In the genomic region with DNA sequence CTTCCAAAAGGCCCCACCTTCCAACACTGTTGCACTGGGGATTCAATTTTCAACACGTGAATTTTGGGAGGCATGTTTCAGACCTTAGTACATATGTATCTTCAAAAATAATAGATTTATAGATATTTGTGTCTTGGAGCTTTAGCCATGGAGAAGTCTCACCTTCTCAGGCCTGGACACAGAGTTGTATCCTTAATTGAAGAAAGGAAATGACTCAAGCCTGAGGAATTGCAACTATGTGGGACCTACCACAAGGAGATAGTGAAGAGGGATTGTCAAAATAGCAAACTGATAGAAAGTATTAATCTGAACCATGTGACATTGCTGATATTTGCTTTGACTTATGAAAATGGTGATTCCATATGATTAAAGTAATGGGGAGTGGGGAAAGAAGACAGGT, we compare ENCODE assay signal across 1 cellular context.
TF ChIP-seq lines count a peak whose summit lies in the region.

No MANE protein-coding gene starts in this region.

TF ChIP-seq in GM23338, 12 proteins besides CTCF, POLR2A, EP300 and RAD21 (continued from another document):
- TF ChIP-seq, protein P1, sequence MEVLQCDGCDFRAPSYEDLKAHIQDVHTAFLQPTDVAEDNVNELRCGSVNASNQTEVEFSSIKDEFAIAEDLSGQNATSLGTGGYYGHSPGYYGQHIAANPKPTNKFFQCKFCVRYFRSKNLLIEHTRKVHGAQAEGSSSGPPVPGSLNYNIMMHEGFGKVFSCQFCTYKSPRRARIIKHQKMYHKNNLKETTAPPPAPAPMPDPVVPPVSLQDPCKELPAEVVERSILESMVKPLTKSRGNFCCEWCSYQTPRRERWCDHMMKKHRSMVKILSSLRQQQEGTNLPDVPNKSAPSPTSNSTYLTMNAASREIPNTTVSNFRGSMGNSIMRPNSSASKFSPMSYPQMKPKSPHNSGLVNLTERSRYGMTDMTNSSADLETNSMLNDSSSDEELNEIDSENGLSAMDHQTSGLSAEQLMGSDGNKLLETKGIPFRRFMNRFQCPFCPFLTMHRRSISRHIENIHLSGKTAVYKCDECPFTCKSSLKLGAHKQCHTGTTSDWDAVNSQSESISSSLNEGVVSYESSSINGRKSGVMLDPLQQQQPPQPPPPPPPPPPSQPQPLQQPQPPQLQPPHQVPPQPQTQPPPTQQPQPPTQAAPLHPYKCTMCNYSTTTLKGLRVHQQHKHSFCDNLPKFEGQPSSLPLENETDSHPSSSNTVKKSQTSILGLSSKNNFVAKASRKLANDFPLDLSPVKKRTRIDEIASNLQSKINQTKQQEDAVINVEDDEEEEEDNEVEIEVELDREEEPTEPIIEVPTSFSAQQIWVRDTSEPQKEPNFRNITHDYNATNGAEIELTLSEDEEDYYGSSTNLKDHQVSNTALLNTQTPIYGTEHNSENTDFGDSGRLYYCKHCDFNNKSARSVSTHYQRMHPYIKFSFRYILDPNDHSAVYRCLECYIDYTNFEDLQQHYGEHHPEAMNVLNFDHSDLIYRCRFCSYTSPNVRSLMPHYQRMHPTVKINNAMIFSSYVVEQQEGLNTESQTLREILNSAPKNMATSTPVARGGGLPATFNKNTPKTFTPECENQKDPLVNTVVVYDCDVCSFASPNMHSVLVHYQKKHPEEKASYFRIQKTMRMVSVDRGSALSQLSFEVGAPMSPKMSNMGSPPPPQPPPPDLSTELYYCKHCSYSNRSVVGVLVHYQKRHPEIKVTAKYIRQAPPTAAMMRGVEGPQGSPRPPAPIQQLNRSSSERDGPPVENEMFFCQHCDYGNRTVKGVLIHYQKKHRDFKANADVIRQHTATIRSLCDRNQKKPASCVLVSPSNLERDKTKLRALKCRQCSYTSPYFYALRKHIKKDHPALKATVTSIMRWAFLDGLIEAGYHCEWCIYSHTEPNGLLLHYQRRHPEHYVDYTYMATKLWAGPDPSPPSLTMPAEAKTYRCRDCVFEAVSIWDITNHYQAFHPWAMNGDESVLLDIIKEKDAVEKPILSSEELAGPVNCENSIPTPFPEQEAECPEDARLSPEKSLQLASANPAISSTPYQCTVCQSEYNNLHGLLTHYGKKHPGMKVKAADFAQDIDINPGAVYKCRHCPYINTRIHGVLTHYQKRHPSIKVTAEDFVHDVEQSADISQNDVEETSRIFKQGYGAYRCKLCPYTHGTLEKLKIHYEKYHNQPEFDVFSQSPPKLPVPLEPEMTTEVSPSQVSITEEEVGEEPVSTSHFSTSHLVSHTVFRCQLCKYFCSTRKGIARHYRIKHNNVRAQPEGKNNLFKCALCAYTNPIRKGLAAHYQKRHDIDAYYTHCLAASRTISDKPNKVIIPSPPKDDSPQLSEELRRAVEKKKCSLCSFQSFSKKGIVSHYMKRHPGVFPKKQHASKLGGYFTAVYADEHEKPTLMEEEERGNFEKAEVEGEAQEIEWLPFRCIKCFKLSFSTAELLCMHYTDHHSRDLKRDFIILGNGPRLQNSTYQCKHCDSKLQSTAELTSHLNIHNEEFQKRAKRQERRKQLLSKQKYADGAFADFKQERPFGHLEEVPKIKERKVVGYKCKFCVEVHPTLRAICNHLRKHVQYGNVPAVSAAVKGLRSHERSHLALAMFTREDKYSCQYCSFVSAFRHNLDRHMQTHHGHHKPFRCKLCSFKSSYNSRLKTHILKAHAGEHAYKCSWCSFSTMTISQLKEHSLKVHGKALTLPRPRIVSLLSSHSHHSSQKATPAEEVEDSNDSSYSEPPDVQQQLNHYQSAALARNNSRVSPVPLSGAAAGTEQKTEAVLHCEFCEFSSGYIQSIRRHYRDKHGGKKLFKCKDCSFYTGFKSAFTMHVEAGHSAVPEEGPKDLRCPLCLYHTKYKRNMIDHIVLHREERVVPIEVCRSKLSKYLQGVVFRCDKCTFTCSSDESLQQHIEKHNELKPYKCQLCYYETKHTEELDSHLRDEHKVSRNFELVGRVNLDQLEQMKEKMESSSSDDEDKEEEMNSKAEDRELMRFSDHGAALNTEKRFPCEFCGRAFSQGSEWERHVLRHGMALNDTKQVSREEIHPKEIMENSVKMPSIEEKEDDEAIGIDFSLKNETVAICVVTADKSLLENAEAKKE (CRISPR knock-in tag; IDR thresholded peaks at IDR 0.05) = no peak
- no peak for TF ChIP-seq CREB1 (CRISPR knock-in tag; IDR thresholded peaks at IDR 0.05; ENCODE audit: low read depth)
- TF ChIP-seq JUNB (IDR thresholded peaks at IDR 0.05; ENCODE audit: unreplicated experiment) = no peak
- no peak for TF ChIP-seq STAT1 (IDR thresholded peaks at IDR 0.05; ENCODE audit: unreplicated experiment)
- TF ChIP-seq, protein P2, sequence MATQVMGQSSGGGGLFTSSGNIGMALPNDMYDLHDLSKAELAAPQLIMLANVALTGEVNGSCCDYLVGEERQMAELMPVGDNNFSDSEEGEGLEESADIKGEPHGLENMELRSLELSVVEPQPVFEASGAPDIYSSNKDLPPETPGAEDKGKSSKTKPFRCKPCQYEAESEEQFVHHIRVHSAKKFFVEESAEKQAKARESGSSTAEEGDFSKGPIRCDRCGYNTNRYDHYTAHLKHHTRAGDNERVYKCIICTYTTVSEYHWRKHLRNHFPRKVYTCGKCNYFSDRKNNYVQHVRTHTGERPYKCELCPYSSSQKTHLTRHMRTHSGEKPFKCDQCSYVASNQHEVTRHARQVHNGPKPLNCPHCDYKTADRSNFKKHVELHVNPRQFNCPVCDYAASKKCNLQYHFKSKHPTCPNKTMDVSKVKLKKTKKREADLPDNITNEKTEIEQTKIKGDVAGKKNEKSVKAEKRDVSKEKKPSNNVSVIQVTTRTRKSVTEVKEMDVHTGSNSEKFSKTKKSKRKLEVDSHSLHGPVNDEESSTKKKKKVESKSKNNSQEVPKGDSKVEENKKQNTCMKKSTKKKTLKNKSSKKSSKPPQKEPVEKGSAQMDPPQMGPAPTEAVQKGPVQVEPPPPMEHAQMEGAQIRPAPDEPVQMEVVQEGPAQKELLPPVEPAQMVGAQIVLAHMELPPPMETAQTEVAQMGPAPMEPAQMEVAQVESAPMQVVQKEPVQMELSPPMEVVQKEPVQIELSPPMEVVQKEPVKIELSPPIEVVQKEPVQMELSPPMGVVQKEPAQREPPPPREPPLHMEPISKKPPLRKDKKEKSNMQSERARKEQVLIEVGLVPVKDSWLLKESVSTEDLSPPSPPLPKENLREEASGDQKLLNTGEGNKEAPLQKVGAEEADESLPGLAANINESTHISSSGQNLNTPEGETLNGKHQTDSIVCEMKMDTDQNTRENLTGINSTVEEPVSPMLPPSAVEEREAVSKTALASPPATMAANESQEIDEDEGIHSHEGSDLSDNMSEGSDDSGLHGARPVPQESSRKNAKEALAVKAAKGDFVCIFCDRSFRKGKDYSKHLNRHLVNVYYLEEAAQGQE (IDR thresholded peaks at IDR 0.05; ENCODE audit: unreplicated experiment) = no peak
- no peak for TF ChIP-seq POLR2AphosphoS5 (IDR thresholded peaks at IDR 0.05; ENCODE audit: low read depth)
- TF ChIP-seq, protein P3, sequence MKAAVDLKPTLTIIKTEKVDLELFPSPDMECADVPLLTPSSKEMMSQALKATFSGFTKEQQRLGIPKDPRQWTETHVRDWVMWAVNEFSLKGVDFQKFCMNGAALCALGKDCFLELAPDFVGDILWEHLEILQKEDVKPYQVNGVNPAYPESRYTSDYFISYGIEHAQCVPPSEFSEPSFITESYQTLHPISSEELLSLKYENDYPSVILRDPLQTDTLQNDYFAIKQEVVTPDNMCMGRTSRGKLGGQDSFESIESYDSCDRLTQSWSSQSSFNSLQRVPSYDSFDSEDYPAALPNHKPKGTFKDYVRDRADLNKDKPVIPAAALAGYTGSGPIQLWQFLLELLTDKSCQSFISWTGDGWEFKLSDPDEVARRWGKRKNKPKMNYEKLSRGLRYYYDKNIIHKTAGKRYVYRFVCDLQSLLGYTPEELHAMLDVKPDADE (IDR thresholded peaks at IDR 0.05) = no peak
- TF ChIP-seq NANOG (IDR thresholded peaks at IDR 0.05; ENCODE audit: borderline replicate concordance) = no peak
- TF ChIP-seq ZNF331 (CRISPR knock-in tag; IDR thresholded peaks at IDR 0.05; ENCODE audit: low read depth) = no peak
